ENCODE assay signal across 38 cellular contexts in the genomic region with DNA sequence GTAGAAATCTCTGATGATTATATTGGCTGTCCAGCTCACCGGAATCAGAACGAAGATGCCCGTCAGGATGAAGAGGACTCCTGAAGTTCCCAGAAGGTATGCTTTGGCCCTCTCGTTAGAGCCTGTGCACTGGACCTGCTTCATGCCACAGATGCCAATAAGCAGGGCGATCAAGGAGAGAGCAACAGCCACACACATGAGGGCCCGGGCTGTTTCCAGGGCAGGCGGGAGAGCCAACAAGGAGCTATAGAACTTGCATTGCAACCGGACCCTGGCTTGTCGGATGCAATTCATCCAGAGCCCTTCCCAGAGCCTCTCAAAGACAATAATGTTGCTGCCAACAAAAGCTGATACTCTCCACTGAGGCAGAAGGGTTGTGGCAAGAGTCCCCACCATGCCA. TPM values are rescaled to one million over a fixed set of nuclear protein-coding genes. Genes with fewer than 3 reads are reported as not detected.
"Had no signal": no experiment of that assay in that cellular context is flagged by ENCODE, and none has a peak within 500 bp of the region (broad histone marks: within the 10 kb centered on the region; RNA-seq: fewer than 3 reads in every experiment).

No MANE protein-coding gene starts in this region.

- H3K27ac ChIP-seq: adrenal gland, body of pancreas, brain microvascular endothelial cell, breast epithelium, VCaP had no signal

- H3K27ac Mint-ChIP-seq: activated B cell treated with CpG ODN at 0.5 μM for 24 hours; activated CD4-positive, alpha-beta memory T cell treated with anti-CD3 and anti-CD28 coated beads for 36 hours; activated CD4-positive, alpha-beta T cell treated with anti-CD3 and anti-CD28 coated beads, Interleukin-2, amount 10 ng/mL, durations not matched to agents 24 days and 14 days; activated CD8-positive, alpha-beta T cell treated with anti-CD3 and anti-CD28 coated beads for 36 hours; activated naive CD4-positive, alpha-beta T cell treated with anti-CD3 and anti-CD28 coated beads for 36 hours; activated naive CD4-positive, alpha-beta T cell treated with anti-CD3 and anti-CD28 coated beads, Interleukin-2, amount 50 U/mL, for 72 hours; activated naive CD8-positive, alpha-beta T cell treated with anti-CD3 and anti-CD28 coated beads for 36 hours; activated T-cell treated with anti-CD3 and anti-CD28 coated beads, Interleukin-2, amount 50 U/mL, for 72 hours; activated T-helper 1 cell treated with anti-CD3 and anti-CD28 coated beads, Interleukin-12 subunit alpha, Interleukin-12 subunit beta, Interleukin-2, Interleukin-4 antibody, amounts not matched to agents 30 ng/mL and 10 ng/mL and 1 ng/mL, durations not matched to agents 14 hours and 24 hours and 36 hours; activated T-helper 17 cell treated with anti-CD3 and anti-CD28 coated beads, Interleukin-2, amount 50 U/mL, for 72 hours; T-helper 1 cell treated with Interleukin-12 subunit alpha and Interleukin-12 subunit beta and Interleukin-4 antibody, amounts not matched to agents 30 μg/mL and 1 μg/mL, for 36 hours; T-helper 2 cell treated with Interferon-gamma antibody and Interleukin-4, amounts not matched to agents 5 μg/mL and 100 μg/mL, for 36 hours had no signal

- H3K4me1 ChIP-seq: adrenal gland, body of pancreas, breast epithelium had no signal

- H3K36me3 Mint-ChIP-seq: activated CD4-positive, alpha-beta memory T cell treated with anti-CD3 and anti-CD28 coated beads for 36 hours; activated naive CD4-positive, alpha-beta T cell treated with anti-CD3 and anti-CD28 coated beads, Interleukin-2, amount 50 U/mL, for 72 hours; activated naive CD8-positive, alpha-beta T cell treated with anti-CD3 and anti-CD28 coated beads for 36 hours had no signal

- ATAC-seq: activated CD8-positive, alpha-beta T cell treated with anti-CD3 and anti-CD28 coated beads for 36 hours; activated naive CD4-positive, alpha-beta T cell treated with anti-CD3 and anti-CD28 coated beads, Interleukin-2, amount 50 U/mL, for 72 hours; activated T-cell treated with anti-CD3 and anti-CD28 coated beads, Interleukin-2, amount 50 U/mL, for 4 hours; activated T-cell treated with anti-CD3 and anti-CD28 coated beads, Interleukin-2, amount 50 U/mL, for 72 hours; activated T-helper 17 cell treated with anti-CD3 and anti-CD28 coated beads, Interleukin-2, amount 50 U/mL, for 72 hours; body of pancreas had no signal

- H3K4me3 Mint-ChIP-seq: activated B cell treated with CpG ODN at 0.5 μM for 24 hours; activated CD4-positive, alpha-beta memory T cell treated with anti-CD3 and anti-CD28 coated beads for 36 hours; activated CD4-positive, alpha-beta T cell treated with anti-CD3 and anti-CD28 coated beads, Interleukin-2, amount 10 ng/mL, durations not matched to agents 24 days and 14 days; activated CD8-positive, alpha-beta T cell treated with anti-CD3 and anti-CD28 coated beads for 36 hours; activated naive CD4-positive, alpha-beta T cell treated with anti-CD3 and anti-CD28 coated beads for 36 hours; activated naive CD8-positive, alpha-beta T cell treated with anti-CD3 and anti-CD28 coated beads for 36 hours; activated T-cell treated with anti-CD3 and anti-CD28 coated beads, Interleukin-2, amount 50 U/mL, for 4 hours; activated T-cell treated with anti-CD3 and anti-CD28 coated beads, Interleukin-2, amount 50 U/mL, for 72 hours; activated T-helper 1 cell treated with anti-CD3 and anti-CD28 coated beads, Interleukin-12 subunit alpha, Interleukin-12 subunit beta, Interleukin-2, Interleukin-4 antibody, amounts not matched to agents 30 ng/mL and 10 ng/mL and 1 ng/mL, durations not matched to agents 14 hours and 24 hours and 36 hours; activated T-helper 17 cell treated with anti-CD3 and anti-CD28 coated beads, Interleukin-2, amount 50 U/mL, for 72 hours; T-helper 1 cell treated with Interleukin-12 subunit alpha and Interleukin-12 subunit beta and Interleukin-4 antibody, amounts not matched to agents 30 μg/mL and 1 μg/mL, for 36 hours; T-helper 2 cell treated with Interferon-gamma antibody and Interleukin-4, amounts not matched to agents 5 μg/mL and 100 μg/mL, for 36 hours had no signal

- DNase-seq: activated B cell treated with CpG ODN at 0.5 μM for 24 hours; activated CD4-positive, alpha-beta memory T cell treated with anti-CD3 and anti-CD28 coated beads for 36 hours; activated CD4-positive, alpha-beta T cell treated with anti-CD3 and anti-CD28 coated beads for 4 hours; activated CD4-positive, alpha-beta T cell treated with anti-CD3 and anti-CD28 coated beads, Interleukin-2, amount 10 ng/mL, durations not matched to agents 24 days and 14 days; activated CD4-positive, alpha-beta T cell treated with anti-CD3 and anti-CD28 coated beads, Interleukin-2, amount 50 U/mL, for 1 hour; activated CD4-positive, alpha-beta T cell treated with anti-CD3 and anti-CD28 coated beads, Interleukin-2, amount 50 U/mL, for 4 hours; activated CD4-positive, CD25-positive, alpha-beta regulatory T cell treated with anti-CD3 and anti-CD28 coated beads, Interleukin-2, amount 50 U/mL, for 72 hours; activated CD8-positive, alpha-beta memory T cell treated with anti-CD3 and anti-CD28 coated beads, Interleukin-2, amount 50 U/mL, for 4 hours; activated CD8-positive, alpha-beta T cell treated with anti-CD3 and anti-CD28 coated beads for 36 hours; activated effector memory CD4-positive, alpha-beta T cell treated with anti-CD3 and anti-CD28 coated beads, Interleukin-2, amount 50 U/mL, for 16 hours; activated gamma-delta T cell treated with Interleukin-2 at 50 U/mL for 16 hours; activated naive CD4-positive, alpha-beta T cell; activated naive CD4-positive, alpha-beta T cell treated with anti-CD3 and anti-CD28 coated beads for 36 hours; activated naive CD4-positive, alpha-beta T cell treated with anti-CD3 and anti-CD28 coated beads, Interleukin-2, amount 50 U/mL, for 16 hours; activated naive CD8-positive, alpha-beta T cell treated with anti-CD3 and anti-CD28 coated beads for 36 hours; activated T-cell treated with anti-CD3 and anti-CD28 coated beads for 4 hours; activated T-cell treated with anti-CD3 and anti-CD28 coated beads, Interleukin-2, amount 50 U/mL, for 1 hour; activated T-cell treated with anti-CD3 and anti-CD28 coated beads, Interleukin-2, amount 50 U/mL, for 4 hours; activated T-cell treated with anti-CD3 and anti-CD28 coated beads, Interleukin-2, amount 50 U/mL, for 72 hours; adrenal gland; amniotic stem cell; aorta; body of pancreas; brain microvascular endothelial cell; central memory CD4-positive, alpha-beta T cell; T-helper 1 cell; T-helper 2 cell; T-helper 9 cell had no signal

- H3K36me3 ChIP-seq: adrenal gland, brain microvascular endothelial cell, breast epithelium had no signal

- H3K9me3 Mint-ChIP-seq: activated CD4-positive, alpha-beta memory T cell treated with anti-CD3 and anti-CD28 coated beads for 36 hours; activated CD4-positive, alpha-beta T cell treated with anti-CD3 and anti-CD28 coated beads, Interleukin-2, amount 10 ng/mL, durations not matched to agents 24 days and 14 days; activated CD8-positive, alpha-beta T cell treated with anti-CD3 and anti-CD28 coated beads for 36 hours; activated naive CD4-positive, alpha-beta T cell treated with anti-CD3 and anti-CD28 coated beads for 36 hours; activated naive CD8-positive, alpha-beta T cell treated with anti-CD3 and anti-CD28 coated beads for 36 hours; activated T-cell treated with anti-CD3 and anti-CD28 coated beads, Interleukin-2, amount 50 U/mL, for 4 hours; activated T-helper 1 cell treated with anti-CD3 and anti-CD28 coated beads, Interleukin-12 subunit alpha, Interleukin-12 subunit beta, Interleukin-2, Interleukin-4 antibody, amounts not matched to agents 30 ng/mL and 10 ng/mL and 1 ng/mL, durations not matched to agents 14 hours and 24 hours and 36 hours; T-helper 1 cell treated with Interleukin-12 subunit alpha and Interleukin-12 subunit beta and Interleukin-4 antibody, amounts not matched to agents 30 μg/mL and 1 μg/mL, for 36 hours; T-helper 2 cell treated with Interferon-gamma antibody and Interleukin-4, amounts not matched to agents 5 μg/mL and 100 μg/mL, for 36 hours had no signal

- H3K9me3 ChIP-seq: adrenal gland, body of pancreas, breast epithelium had no signal

- H3K4me3 ChIP-seq: adrenal gland, body of pancreas, breast epithelium had no signal

- H3K4me1 Mint-ChIP-seq: activated B cell treated with CpG ODN at 0.5 μM for 24 hours; activated CD4-positive, alpha-beta T cell treated with anti-CD3 and anti-CD28 coated beads, Interleukin-2, amount 10 ng/mL, durations not matched to agents 24 days and 14 days; activated naive CD8-positive, alpha-beta T cell treated with anti-CD3 and anti-CD28 coated beads for 36 hours; activated T-helper 17 cell treated with anti-CD3 and anti-CD28 coated beads, Interleukin-2, amount 50 U/mL, for 72 hours had no signal

- H3K27me3 ChIP-seq: adrenal gland, body of pancreas, brain microvascular endothelial cell, breast epithelium had no signal

- H3K27me3 Mint-ChIP-seq: activated B cell treated with CpG ODN at 0.5 μM for 24 hours; activated CD4-positive, alpha-beta memory T cell treated with anti-CD3 and anti-CD28 coated beads for 36 hours; activated CD4-positive, alpha-beta T cell treated with anti-CD3 and anti-CD28 coated beads, Interleukin-2, amount 10 ng/mL, durations not matched to agents 24 days and 14 days; activated CD8-positive, alpha-beta T cell treated with anti-CD3 and anti-CD28 coated beads for 36 hours; activated naive CD8-positive, alpha-beta T cell treated with anti-CD3 and anti-CD28 coated beads for 36 hours; activated T-helper 17 cell treated with anti-CD3 and anti-CD28 coated beads, Interleukin-2, amount 50 U/mL, for 72 hours had no signal

RNA-seq across cellular contexts. Expression of gene CLDN17, which starts 0.4 kb away (rescaled TPM):
- total RNA-seq: activated B cell treated with CpG ODN at 0.5 μM for 24 hours; activated CD4-positive, alpha-beta memory T cell treated with anti-CD3 and anti-CD28 coated beads for 36 hours; activated CD4-positive, alpha-beta T cell treated with anti-CD3 and anti-CD28 coated beads, Interleukin-2, amount 10 ng/mL, durations not matched to agents 24 days and 14 days; activated CD8-positive, alpha-beta memory T cell treated with anti-CD3 and anti-CD28 coated beads for 36 hours; activated CD8-positive, alpha-beta T cell treated with anti-CD3 and anti-CD28 coated beads for 36 hours; activated naive CD4-positive, alpha-beta T cell treated with anti-CD3 and anti-CD28 coated beads for 36 hours; activated naive CD4-positive, alpha-beta T cell treated with anti-CD3 and anti-CD28 coated beads, Interleukin-2, amount 50 U/mL, for 72 hours; activated naive CD8-positive, alpha-beta T cell treated with anti-CD3 and anti-CD28 coated beads for 36 hours; activated T-cell treated with anti-CD3 and anti-CD28 coated beads, Interleukin-2, amount 50 U/mL, for 4 hours; activated T-cell treated with anti-CD3 and anti-CD28 coated beads, Interleukin-2, amount 50 U/mL, for 72 hours; activated T-helper 1 cell treated with anti-CD3 and anti-CD28 coated beads, Interleukin-12 subunit alpha, Interleukin-12 subunit beta, Interleukin-2, Interleukin-4 antibody, amounts not matched to agents 30 ng/mL and 10 ng/mL and 1 ng/mL, durations not matched to agents 14 hours and 24 hours and 36 hours; activated T-helper 17 cell treated with anti-CD3 and anti-CD28 coated beads, Interleukin-2, amount 50 U/mL, for 72 hours; adrenal gland; aorta; astrocyte; body of pancreas; breast epithelium; cardiac septum had no signal
- polyA plus RNA-seq: adrenal gland, aorta had no signal

RNA-seq across cellular contexts. Expression of gene CLDN8, which starts 49.7 kb away (rescaled TPM):
- total RNA-seq: activated B cell treated with CpG ODN at 0.5 μM for 24 hours; activated CD4-positive, alpha-beta memory T cell treated with anti-CD3 and anti-CD28 coated beads for 36 hours; activated CD4-positive, alpha-beta T cell treated with anti-CD3 and anti-CD28 coated beads, Interleukin-2, amount 10 ng/mL, durations not matched to agents 24 days and 14 days; activated CD8-positive, alpha-beta memory T cell treated with anti-CD3 and anti-CD28 coated beads for 36 hours; activated CD8-positive, alpha-beta T cell treated with anti-CD3 and anti-CD28 coated beads for 36 hours; activated naive CD4-positive, alpha-beta T cell treated with anti-CD3 and anti-CD28 coated beads for 36 hours; activated naive CD4-positive, alpha-beta T cell treated with anti-CD3 and anti-CD28 coated beads, Interleukin-2, amount 50 U/mL, for 72 hours; activated naive CD8-positive, alpha-beta T cell treated with anti-CD3 and anti-CD28 coated beads for 36 hours; activated T-cell treated with anti-CD3 and anti-CD28 coated beads, Interleukin-2, amount 50 U/mL, for 4 hours; activated T-cell treated with anti-CD3 and anti-CD28 coated beads, Interleukin-2, amount 50 U/mL, for 72 hours; activated T-helper 1 cell treated with anti-CD3 and anti-CD28 coated beads, Interleukin-12 subunit alpha, Interleukin-12 subunit beta, Interleukin-2, Interleukin-4 antibody, amounts not matched to agents 30 ng/mL and 10 ng/mL and 1 ng/mL, durations not matched to agents 14 hours and 24 hours and 36 hours; activated T-helper 17 cell treated with anti-CD3 and anti-CD28 coated beads, Interleukin-2, amount 50 U/mL, for 72 hours; aorta; astrocyte; cardiac septum had no signal
- polyA plus RNA-seq: adrenal gland had no signal
